ENCODE assay signal across 8 cellular contexts in the genomic region with DNA sequence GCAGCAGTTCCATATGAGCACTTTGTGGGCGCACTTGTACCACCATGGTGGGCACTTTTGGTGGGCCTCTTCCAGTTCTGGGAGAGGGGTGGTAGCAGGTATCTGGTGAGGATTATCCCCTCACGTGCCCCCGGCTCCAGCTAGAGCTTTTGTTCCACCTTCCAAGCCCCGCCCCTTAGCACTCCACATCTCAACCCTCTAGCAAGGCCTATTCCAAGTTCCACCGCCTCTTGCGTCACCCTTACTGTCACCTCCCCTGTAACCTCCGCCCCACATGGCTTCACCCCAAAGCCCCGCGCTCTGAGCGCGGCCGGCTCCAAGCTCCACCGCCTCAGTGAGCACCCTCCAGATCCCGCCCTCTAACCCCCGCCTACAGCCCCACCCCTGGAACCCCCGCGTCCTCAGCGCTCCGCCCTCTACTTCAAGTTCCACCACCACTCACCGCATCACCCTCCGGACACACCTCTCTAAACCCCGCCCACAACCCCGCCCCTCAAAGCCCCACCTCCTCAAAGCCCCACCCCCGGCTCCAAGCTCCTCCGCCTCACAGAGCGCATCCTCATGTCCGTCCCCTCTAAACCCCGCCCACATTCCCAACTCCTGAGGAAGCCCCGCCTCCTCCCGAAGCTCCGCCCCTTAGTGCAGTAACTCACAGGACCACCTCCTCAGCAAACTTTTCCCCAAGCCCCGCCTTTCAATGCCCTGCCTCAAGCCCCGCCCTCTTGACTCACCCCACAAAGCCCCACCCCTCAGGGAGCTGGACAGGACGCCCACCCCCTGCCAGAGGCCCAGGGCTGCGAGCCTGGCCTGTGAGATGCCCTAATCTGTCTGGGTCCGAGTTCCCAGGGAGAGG.
A peak's percentile ranks its signal among the peaks of the same experiment; 100 is the strongest.
DNase-seq lines count a peak whose midpoint lies in the region; ATAC-seq and TF ChIP-seq lines count a peak whose summit lies in the region.

No MANE protein-coding gene starts in this region.

- H3K4me3 ChIP-seq in astrocyte of the spinal cord (ENCODE audit: low read depth, low read length) (no peak overlapping the region), iPS DF 6.9 (ENCODE audit: low read length) (peak overlapping the region; percentile 13; the same call in 1 of the 2 replicates)

- no peaks in the 10 kb centered on the region for H3K36me3 ChIP-seq in iPS DF 6.9 (ENCODE audit: control insufficient read depth, insufficient read depth, low read length)

- CTCF ChIA-PET in RWPE1 (lab: Yijun Ruan, JAX) = interaction anchor here (0.6 to 1.2 kb wide), 4 partner anchors 11 to 73 kb away, joined by 3 to 6 read pairs (median 4); no protein-coding TSS in a partner anchor

- H3K27me3 ChIP-seq in iPS DF 6.9 (ENCODE audit: control insufficient read depth, insufficient read depth, low read length) = no peaks in the 10 kb centered on the region

- POLR2A ChIA-PET in RWPE1 (lab: Yijun Ruan, JAX; ENCODE audit: low non-redundant PET) = no interaction called here

- no peak overlapping the region for H3K27ac ChIP-seq in RWPE1
- no peak overlapping the region for H3K27ac ChIP-seq in iPS DF 6.9 (ENCODE audit: low read length)

- WGBS in iPS DF 6.9 (ENCODE audit: insufficient coverage, insufficient read length) = no CpG with 5 or more reads among the region's 36 CpGs

- no peak for TF ChIP-seq POLR2A in GM18505 (IDR thresholded peaks at IDR 0.05; ENCODE audit: borderline replicate concordance, extremely low read depth, insufficient read depth, insufficient read length)

- no peak for TF ChIP-seq CTCF in RWPE1 (conservative IDR thresholded peaks at IDR 0.05; ENCODE audit: low read depth)
- no peak for TF ChIP-seq CTCF in astrocyte of the spinal cord (IDR thresholded peaks at IDR 0.05; ENCODE audit: low read depth, low read length)

- no peaks in the 10 kb centered on the region for H3K9me3 ChIP-seq in iPS DF 6.9 (ENCODE audit: control insufficient read depth, insufficient read depth, low read length)

- in situ Hi-C loops in astrocyte of the spinal cord (cut with HindIII; ENCODE audit: low sequenced_read_pairs) = no loop called here

- no peak for ATAC-seq in HG03571 (IDR thresholded peaks at IDR 0.05; ENCODE audit: unreplicated experiment)
- ATAC-seq in GM18505 (IDR thresholded peaks at IDR 0.05; ENCODE audit: unreplicated experiment) = no peak

- H3K4me1 ChIP-seq in iPS DF 6.9 (ENCODE audit: control insufficient read depth, insufficient read depth, low read length) = peaks cover 9% of the 10 kb centered on the region

- peak; percentile 19 for DNase-seq in NCI-H2196 (lab: John Stamatoyannopoulos, UW; ENCODE audit: unreplicated experiment)
- no peak for DNase-seq in NCI-H2196 treated with DMSO at 0.1 percent for 48 hours (lab: John Stamatoyannopoulos, UW; ENCODE audit: unreplicated experiment)
- DNase-seq in RWPE1 (ENCODE audit: low spot score) = peak; percentile 80
- peak; percentile 59 for DNase-seq in astrocyte of the spinal cord (ENCODE audit: low read depth, low spot score)
- peak; percentile 94 for DNase-seq in iPS DF 6.9 (ENCODE audit: low read depth, low spot score)
- DNase-seq in stimulated activated CD4-positive, alpha-beta T cell treated with anti-CD3 and anti-CD28 coated beads, Interleukin-2, amount 100 ng/mL, for 24 hours = peak; percentile 30 to 62
